ENCODE assay signal across 16 cellular contexts in the genomic region with DNA sequence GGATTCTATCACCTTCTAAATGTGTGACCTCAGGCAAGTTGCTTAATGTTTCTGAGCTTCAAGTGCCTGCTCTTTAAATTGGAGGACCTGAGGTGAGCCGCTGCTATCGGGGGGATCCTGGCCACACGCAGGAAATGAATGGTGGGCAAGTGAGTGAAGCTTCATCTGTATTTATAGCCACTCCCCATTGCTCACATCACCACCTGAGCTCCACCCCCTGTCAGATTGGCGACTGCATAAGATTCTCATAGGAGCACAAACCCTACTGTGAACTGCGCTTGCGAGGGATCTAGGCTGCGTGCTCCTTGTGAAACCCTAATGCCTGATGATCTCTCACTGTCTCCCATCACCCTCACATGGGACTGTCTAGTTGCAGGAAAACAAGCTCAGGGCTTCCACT.
DNase-seq lines count a peak whose midpoint lies in the region; ATAC-seq and TF ChIP-seq lines count a peak whose summit lies in the region.
"Had no signal": no experiment of that assay in that cellular context is flagged by ENCODE, and none has a peak within 500 bp of the region (broad histone marks: within the 10 kb centered on the region; RNA-seq: fewer than 3 reads in every experiment).

No MANE protein-coding gene starts in this region.

- CTCF ChIA-PET in CD4-positive, alpha-beta memory T cell (lab: Charles Lee; ENCODE audit: partially characterized antibody) = interaction anchor here (1.3 to 9.7 kb wide), 5 partner anchors 27 to 163 kb away, joined by 3 to 77 read pairs (median 9); no protein-coding TSS in a partner anchor
- CTCF ChIA-PET in activated CD8-positive, alpha-beta T cell treated with anti-CD3 and anti-CD28 coated beads for 36 hours (lab: Charles Lee) = interaction anchor here (0.9 to 5.0 kb wide), 5 partner anchors 8 to 230 kb away, joined by 3 to 41 read pairs (median 24); no protein-coding TSS in a partner anchor

- peaks cover 2 to 6% of the 10 kb centered on the region in 2 donors for H3K27me3 Mint-ChIP-seq in CD4-positive, alpha-beta memory T cell
- peaks cover 19% of the 10 kb centered on the region for H3K27me3 Mint-ChIP-seq in GM23338 (ENCODE audit: insufficient read depth, low read depth, poor library complexity)
- H3K27me3 Mint-ChIP-seq in activated CD8-positive, alpha-beta T cell treated with anti-CD3 and anti-CD28 coated beads for 36 hours = peaks cover 2% of the 10 kb centered on the region

- peak in 3 of 5 donors; percentile 20 to 60 (median 32) for DNase-seq in CD4-positive, alpha-beta memory T cell
- DNase-seq in GM23338 (ENCODE audit: low spot score) (peak; percentile 39), islet precursor cell (peak; percentile 57), MV-4-11 (lab: John Stamatoyannopoulos, UW) (no peak), NCI-H226 (no peak), SIG-M5 treated with dmso at 0.1 percent for 504 hours (lab: John Stamatoyannopoulos, UW; ENCODE audit: unreplicated experiment) (no peak)
- peak; percentile 83 for DNase-seq in activated CD8-positive, alpha-beta T cell treated with anti-CD3 and anti-CD28 coated beads for 36 hours
- DNase-seq: erythroblast, midbrain, NCI-H1694 treated with DMSO at 0.1 percent for 48 hours, NCI-H524 treated with DMSO at 0.1 percent for 48 hours, pancreas, T-helper 9 cell, testis had no signal

- peak; percentile 40 for ATAC-seq in GM23338
- ATAC-seq in activated CD8-positive, alpha-beta T cell treated with anti-CD3 and anti-CD28 coated beads for 36 hours = peak; percentile 40
- ATAC-seq in HG03159 (IDR thresholded peaks at IDR 0.05; ENCODE audit: unreplicated experiment) = no peak
- ATAC-seq: pancreas had no signal

- no peak overlapping the region for H3K4me2 ChIP-seq in GM23338

- peak overlapping the region in 6 of 8 donors; percentile 0 to 71 (median 56) for H3K4me3 Mint-ChIP-seq in CD4-positive, alpha-beta memory T cell
- H3K4me3 Mint-ChIP-seq in GM23338 = no peak overlapping the region
- H3K4me3 Mint-ChIP-seq in activated CD8-positive, alpha-beta T cell treated with anti-CD3 and anti-CD28 coated beads for 36 hours = peak overlapping the region; percentile 27

- no peak overlapping the region for H2AFZ ChIP-seq in GM23338

- POLR2A ChIA-PET in CD4-positive, alpha-beta memory T cell (lab: Charles Lee; ENCODE audit: partially characterized antibody) = interaction anchor here (0.7 to 3.1 kb wide), 3 partner anchors 28 to 158 kb away, joined by 3 to 13 read pairs (median 5); a partner anchor contains a TSS
- POLR2A ChIA-PET in activated CD8-positive, alpha-beta T cell treated with anti-CD3 and anti-CD28 coated beads for 36 hours (lab: Charles Lee) = interaction anchor here (0.7 to 9.4 kb wide), 9 partner anchors 8 to 182 kb away, joined by 3 to 97 read pairs (median 3); a partner anchor contains a TSS

- intact Hi-C loops in CD4-positive, alpha-beta memory T cell (cut with micrococcal nuclease) = no loop called here
- intact Hi-C loops in activated CD8-positive, alpha-beta T cell treated with anti-CD3 and anti-CD28 coated beads for 36 hours (cut with micrococcal nuclease) = no loop called here

- no peaks in the 10 kb centered on the region for H3K27me3 ChIP-seq in CD4-positive, alpha-beta memory T cell (ENCODE audit: insufficient read depth, low read length)
- H3K27me3 ChIP-seq in GM23338 (ENCODE audit: insufficient read depth) = no peaks in the 10 kb centered on the region
- H3K27me3 ChIP-seq: pancreas, testis had no signal

- peaks cover 0 to 1% (median 0%) of the 10 kb centered on the region in 8 donors for H3K9me3 Mint-ChIP-seq in CD4-positive, alpha-beta memory T cell
- no peaks in the 10 kb centered on the region for H3K9me3 Mint-ChIP-seq in GM23338
- no peaks in the 10 kb centered on the region for H3K9me3 Mint-ChIP-seq in activated CD8-positive, alpha-beta T cell treated with anti-CD3 and anti-CD28 coated beads for 36 hours

- no peaks in the 10 kb centered on the region for H3F3A ChIP-seq in GM23338 (replicated peaks; ENCODE audit: low read depth)

- H3K4me1 ChIP-seq in CD4-positive, alpha-beta memory T cell (ENCODE audit: insufficient read depth, low read length) = peaks cover 50% of the 10 kb centered on the region
- H3K4me1 ChIP-seq in GM23338 (ENCODE audit: insufficient read depth) = peaks cover 22% of the 10 kb centered on the region
- H3K4me1 ChIP-seq: pancreas had no signal

- H4K20me1 ChIP-seq in GM23338 (replicated peaks; ENCODE audit: insufficient read depth) = no peaks in the 10 kb centered on the region

- no peaks in the 10 kb centered on the region for H3K36me3 ChIP-seq in CD4-positive, alpha-beta memory T cell (ENCODE audit: insufficient read depth, low read length)
- H3K36me3 ChIP-seq in GM23338 (ENCODE audit: insufficient read depth) = no peaks in the 10 kb centered on the region
- H3K36me3 ChIP-seq: pancreas had no signal

- no peak overlapping the region for H3K27ac ChIP-seq in CD4-positive, alpha-beta memory T cell (ENCODE audit: low read depth, low read length)
- H3K27ac ChIP-seq in GM23338 (ENCODE audit: low read depth) = no peak overlapping the region
- H3K27ac ChIP-seq: pancreas, skin epidermis, testis had no signal

- TF ChIP-seq CTCF in GM23338 (conservative IDR thresholded peaks at IDR 0.05; ENCODE audit: low read depth in 2 of 2) = no peak
- no peak for TF ChIP-seq CTCF in activated CD8-positive, alpha-beta T cell treated with anti-CD3 and anti-CD28 coated beads for 36 hours (IDR thresholded peaks at IDR 0.05)

- H3K9me3 ChIP-seq in CD4-positive, alpha-beta memory T cell (ENCODE audit: control insufficient read depth in 1 of 2, low read length in 2 of 2) = no peaks in the 10 kb centered on the region
- H3K9me3 ChIP-seq: pancreas, testis had no signal

- H3K79me2 ChIP-seq in GM23338 (replicated peaks; ENCODE audit: insufficient read depth) = no peaks in the 10 kb centered on the region

- no peak overlapping the region for H3K4me3 ChIP-seq in CD4-positive, alpha-beta memory T cell (ENCODE audit: low read length in 2 of 2)
- no peak overlapping the region for H3K4me3 ChIP-seq in GM23338
- H3K4me3 ChIP-seq: pancreas, skin epidermis, testis had no signal

- no peaks in the 10 kb centered on the region for H3K9me2 ChIP-seq in GM23338 (ENCODE audit: insufficient read depth)

- no peaks in the 10 kb centered on the region for H3K36me3 Mint-ChIP-seq in CD4-positive, alpha-beta memory T cell
- H3K36me3 Mint-ChIP-seq in GM23338 (ENCODE audit: low read depth) = no peaks in the 10 kb centered on the region
- peaks cover 3% of the 10 kb centered on the region for H3K36me3 Mint-ChIP-seq in activated CD8-positive, alpha-beta T cell treated with anti-CD3 and anti-CD28 coated beads for 36 hours (ENCODE audit: low read depth)

- H3K27ac Mint-ChIP-seq in CD4-positive, alpha-beta memory T cell = peak overlapping the region in 4 of 7 donors; percentile 9 to 54 (median 34)
- H3K27ac Mint-ChIP-seq in GM23338 = no peak overlapping the region
- peak overlapping the region; percentile 59 for H3K27ac Mint-ChIP-seq in activated CD8-positive, alpha-beta T cell treated with anti-CD3 and anti-CD28 coated beads for 36 hours

- H3K4me1 Mint-ChIP-seq in CD4-positive, alpha-beta memory T cell = peaks cover 38 to 50% (median 45%) of the 10 kb centered on the region in 4 donors
- H3K4me1 Mint-ChIP-seq in GM23338 = peaks cover 33% of the 10 kb centered on the region
- H3K4me1 Mint-ChIP-seq in activated CD8-positive, alpha-beta T cell treated with anti-CD3 and anti-CD28 coated beads for 36 hours (ENCODE audit: low read depth) = peaks cover 64% of the 10 kb centered on the region

TF ChIP-seq in GM23338, 12 proteins besides CTCF, POLR2A, EP300 and RAD21 (continues in another document):
- TF ChIP-seq ZNF331 (CRISPR knock-in tag; IDR thresholded peaks at IDR 0.05; ENCODE audit: low read depth) = no peak
- TF ChIP-seq STAT1 (IDR thresholded peaks at IDR 0.05; ENCODE audit: unreplicated experiment) = no peak
- TF ChIP-seq POLR2AphosphoS5 (IDR thresholded peaks at IDR 0.05; ENCODE audit: low read depth) = no peak
- TF ChIP-seq, protein P1, sequence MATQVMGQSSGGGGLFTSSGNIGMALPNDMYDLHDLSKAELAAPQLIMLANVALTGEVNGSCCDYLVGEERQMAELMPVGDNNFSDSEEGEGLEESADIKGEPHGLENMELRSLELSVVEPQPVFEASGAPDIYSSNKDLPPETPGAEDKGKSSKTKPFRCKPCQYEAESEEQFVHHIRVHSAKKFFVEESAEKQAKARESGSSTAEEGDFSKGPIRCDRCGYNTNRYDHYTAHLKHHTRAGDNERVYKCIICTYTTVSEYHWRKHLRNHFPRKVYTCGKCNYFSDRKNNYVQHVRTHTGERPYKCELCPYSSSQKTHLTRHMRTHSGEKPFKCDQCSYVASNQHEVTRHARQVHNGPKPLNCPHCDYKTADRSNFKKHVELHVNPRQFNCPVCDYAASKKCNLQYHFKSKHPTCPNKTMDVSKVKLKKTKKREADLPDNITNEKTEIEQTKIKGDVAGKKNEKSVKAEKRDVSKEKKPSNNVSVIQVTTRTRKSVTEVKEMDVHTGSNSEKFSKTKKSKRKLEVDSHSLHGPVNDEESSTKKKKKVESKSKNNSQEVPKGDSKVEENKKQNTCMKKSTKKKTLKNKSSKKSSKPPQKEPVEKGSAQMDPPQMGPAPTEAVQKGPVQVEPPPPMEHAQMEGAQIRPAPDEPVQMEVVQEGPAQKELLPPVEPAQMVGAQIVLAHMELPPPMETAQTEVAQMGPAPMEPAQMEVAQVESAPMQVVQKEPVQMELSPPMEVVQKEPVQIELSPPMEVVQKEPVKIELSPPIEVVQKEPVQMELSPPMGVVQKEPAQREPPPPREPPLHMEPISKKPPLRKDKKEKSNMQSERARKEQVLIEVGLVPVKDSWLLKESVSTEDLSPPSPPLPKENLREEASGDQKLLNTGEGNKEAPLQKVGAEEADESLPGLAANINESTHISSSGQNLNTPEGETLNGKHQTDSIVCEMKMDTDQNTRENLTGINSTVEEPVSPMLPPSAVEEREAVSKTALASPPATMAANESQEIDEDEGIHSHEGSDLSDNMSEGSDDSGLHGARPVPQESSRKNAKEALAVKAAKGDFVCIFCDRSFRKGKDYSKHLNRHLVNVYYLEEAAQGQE (IDR thresholded peaks at IDR 0.05; ENCODE audit: unreplicated experiment) = no peak

Comparison
In these comparisons a context has a peak if more than half of its experiments do, and no peak if none do; other contexts are left out.
1. DNase-seq: peak in CD4-positive, alpha-beta memory T cell (3 of 5), GM23338 (single experiment), activated CD8-positive, alpha-beta T cell treated with anti-CD3 and anti-CD28 coated beads for 36 hours (single experiment) and islet precursor cell (single experiment); none in MV-4-11 (single experiment), NCI-H226 (single experiment) and SIG-M5 treated with dmso at 0.1 percent for 504 hours (single experiment).